8 cellular contexts compared by ENCODE assay signal in the genomic region with DNA sequence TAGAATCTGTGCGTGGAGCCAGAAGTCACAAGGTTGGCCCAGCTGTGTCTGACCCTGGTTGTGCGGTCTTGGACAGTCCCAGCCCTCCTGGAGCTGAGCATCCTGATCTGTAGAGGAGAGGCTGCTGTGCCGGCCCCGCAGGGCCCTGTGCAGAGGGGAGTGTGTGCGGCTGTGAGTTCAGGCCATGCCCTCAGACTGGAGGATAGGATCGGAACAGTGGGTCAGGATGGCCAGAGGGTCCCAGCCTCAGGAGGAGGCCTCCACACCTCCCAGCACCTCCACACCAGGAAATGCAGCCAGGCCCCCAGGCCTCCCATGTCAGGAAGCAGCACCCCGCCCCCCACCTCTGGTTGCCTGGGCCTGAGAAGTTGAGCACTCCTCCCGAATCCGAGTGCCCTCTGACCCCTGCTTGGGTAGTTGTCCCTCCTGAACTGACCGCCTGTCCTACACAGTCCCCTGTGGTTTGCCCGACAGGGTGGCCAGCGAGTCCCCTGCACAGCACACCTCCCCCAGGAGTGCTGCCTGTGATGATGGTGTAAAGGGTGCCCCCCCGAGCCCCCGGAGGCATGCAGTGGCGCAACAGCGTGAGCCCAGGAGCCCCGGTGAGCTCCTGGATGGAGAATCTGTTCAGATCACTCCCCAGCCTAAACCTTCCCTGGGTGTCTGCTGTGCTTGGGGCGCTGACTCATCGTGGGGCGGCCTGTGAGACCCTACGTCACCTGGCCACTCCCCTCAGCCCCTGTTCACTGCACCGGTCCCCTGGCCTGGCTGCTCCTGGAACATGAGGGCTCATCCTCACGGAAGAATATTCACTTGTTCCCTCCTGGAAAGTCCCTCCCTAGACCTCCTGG.
DNase-seq lines count a peak whose midpoint lies in the region; ATAC-seq and TF ChIP-seq lines count a peak whose summit lies in the region.

No MANE protein-coding gene starts in this region.

- no peaks in the 10 kb centered on the region for H3K36me3 ChIP-seq in right atrium auricular region

- H3K27me3 ChIP-seq in right atrium auricular region, result no peaks in the 10 kb centered on the region

- no peak for ATAC-seq in HG02981 (IDR thresholded peaks at IDR 0.05; ENCODE audit: unreplicated experiment)
- no peak for ATAC-seq in GM21515 (IDR thresholded peaks at IDR 0.05; ENCODE audit: unreplicated experiment)

- H3K27ac ChIP-seq in right atrium auricular region, result peak overlapping the region; percentile 77 to 90

- H3K4me1 ChIP-seq in right atrium auricular region, result peaks cover 0 to 99% of the 10 kb centered on the region in 2 donors

- H3K9me3 ChIP-seq in right atrium auricular region, result no peaks in the 10 kb centered on the region

- no peak for TF ChIP-seq CTCF in right atrium auricular region (IDR thresholded peaks at IDR 0.05)

- no peak overlapping the region for H3K4me3 ChIP-seq in right atrium auricular region

- DNase-seq in activated gamma-delta T cell treated with Interleukin-2 at 50 U/mL for 16 hours (peak; percentile 72), activated gamma-delta T cell (lab: John Stamatoyannopoulos, UW) (no peak), right atrium auricular region (ENCODE audit: low spot score) (no peak), SKM-1 (lab: John Stamatoyannopoulos, UW; ENCODE audit: unreplicated experiment) (no peak)
- DNase-seq in activated gamma-delta T cell treated with anti-CD3 and anti-CD28 coated beads, Interleukin-2, amount 50 U/mL, for 16 hours (ENCODE audit: low read depth), result peak; percentile 63
- peak; percentile 25 to 75 for DNase-seq in stimulated activated CD8-positive, alpha-beta memory T cell treated with anti-CD3 and anti-CD28 coated beads, Interleukin-7, amount 100 ng/mL, for 4 hours (ENCODE audit: low read depth in 2 of 2)

Comparison
In these comparisons a context has a peak if more than half of its experiments do, and no peak if none do; other contexts are left out.
1. DNase-seq: peak in activated gamma-delta T cell treated with Interleukin-2 at 50 U/mL for 16 hours (single experiment), activated gamma-delta T cell treated with anti-CD3 and anti-CD28 coated beads, Interleukin-2, amount 50 U/mL, for 16 hours (single experiment) and stimulated activated CD8-positive, alpha-beta memory T cell treated with anti-CD3 and anti-CD28 coated beads, Interleukin-7, amount 100 ng/mL, for 4 hours (2 of 2); none in activated gamma-delta T cell (single experiment), right atrium auricular region (single experiment) and SKM-1 (single experiment).